1 cellular context compared by ENCODE assay signal in the genomic region with DNA sequence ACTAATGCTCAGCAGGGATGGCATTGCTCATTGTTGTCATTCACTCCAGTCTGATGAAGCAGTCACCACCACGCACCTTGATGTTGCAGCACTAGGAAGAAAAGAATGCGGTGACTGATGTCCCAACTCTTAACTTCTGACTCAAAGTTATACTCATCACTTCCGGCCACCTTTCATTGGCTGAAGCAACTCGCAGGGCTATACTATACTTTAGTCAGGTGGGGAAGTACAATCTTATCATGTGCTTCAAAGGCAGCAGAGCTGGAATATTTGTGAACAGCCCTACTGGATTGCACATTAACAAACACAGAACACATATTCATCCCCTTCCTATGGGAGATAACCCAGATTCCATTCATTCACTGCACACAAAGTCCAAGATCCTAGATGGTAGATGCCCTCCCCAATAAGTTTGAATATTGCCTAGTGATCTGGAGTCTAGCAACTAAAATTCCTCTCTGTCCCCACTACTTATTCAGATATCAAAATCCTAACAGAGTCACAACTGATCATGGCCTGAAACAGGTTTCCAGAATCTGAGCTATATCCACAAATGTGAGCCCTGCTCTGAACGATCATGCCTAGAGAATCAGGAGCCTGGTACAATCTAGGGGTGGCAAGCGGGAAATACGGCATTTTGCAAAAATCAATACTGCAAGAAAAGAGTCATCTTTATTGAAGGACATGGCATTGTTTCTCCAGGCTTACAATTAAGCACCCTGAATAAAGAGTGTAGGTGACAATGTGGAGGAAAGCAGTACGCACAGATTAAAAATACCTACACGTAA.
TF ChIP-seq lines count a peak whose summit lies in the region.

No MANE protein-coding gene starts in this region.

TF ChIP-seq in HepG2, 621 proteins besides CTCF, POLR2A, EP300 and RAD21 (continued from another document and continues in another):
- no peak for TF ChIP-seq TP53 (CRISPR knock-in tag; conservative IDR thresholded peaks at IDR 0.05)
- TF ChIP-seq PPARG (CRISPR knock-in tag; conservative IDR thresholded peaks at IDR 0.05), result peak; percentile 86
- TF ChIP-seq, protein P1, sequence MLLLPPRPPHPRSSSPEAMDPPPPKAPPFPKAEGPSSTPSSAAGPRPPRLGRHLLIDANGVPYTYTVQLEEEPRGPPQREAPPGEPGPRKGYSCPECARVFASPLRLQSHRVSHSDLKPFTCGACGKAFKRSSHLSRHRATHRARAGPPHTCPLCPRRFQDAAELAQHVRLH (CRISPR knock-in tag; IDR thresholded peaks at IDR 0.05; ENCODE audit: borderline replicate concordance, low read depth), result 0 out of 2 replicates have a peak, but pooled peaks have one; percentile 78
- peak; percentile 29; the same call in 1 of the 2 replicates for TF ChIP-seq GMEB2 (CRISPR knock-in tag; IDR thresholded peaks at IDR 0.05; ENCODE audit: low read depth)
- no peak for TF ChIP-seq ZNF460 (CRISPR knock-in tag; IDR thresholded peaks at IDR 0.05; ENCODE audit: borderline replicate concordance)
- TF ChIP-seq STAT5B (CRISPR knock-in tag; IDR thresholded peaks at IDR 0.05), result no peak
- TF ChIP-seq ZNF660 (CRISPR knock-in tag; IDR thresholded peaks at IDR 0.05; ENCODE audit: borderline replicate concordance, low read depth), result no peak
- no peak for TF ChIP-seq ZFY (CRISPR knock-in tag; IDR thresholded peaks at IDR 0.05)
- TF ChIP-seq ELF4 (CRISPR knock-in tag; IDR thresholded peaks at IDR 0.05; ENCODE audit: borderline replicate concordance), result no peak
- no peak for TF ChIP-seq EEA1 (CRISPR knock-in tag; IDR thresholded peaks at IDR 0.05; ENCODE audit: borderline replicate concordance)
- TF ChIP-seq NFYB (CRISPR knock-in tag; IDR thresholded peaks at IDR 0.05), result peak; percentile 78
- peak; percentile 75; the same call in 1 of the 2 replicates for TF ChIP-seq SIN3A (IDR thresholded peaks at IDR 0.05; ENCODE audit: borderline replicate concordance, low read depth, low read length)
- TF ChIP-seq ZNF17 (CRISPR knock-in tag; IDR thresholded peaks at IDR 0.05), result no peak
- no peak for TF ChIP-seq ZNF547 (CRISPR knock-in tag; IDR thresholded peaks at IDR 0.05)
- no peak for TF ChIP-seq ELK4 (CRISPR knock-in tag; IDR thresholded peaks at IDR 0.05; ENCODE audit: borderline replicate concordance)
- TF ChIP-seq HBP1 (CRISPR knock-in tag; IDR thresholded peaks at IDR 0.05; ENCODE audit: low read depth), result 0 out of 2 replicates have a peak, but pooled peaks have one; percentile 23
- TF ChIP-seq STAG1 (CRISPR knock-in tag; IDR thresholded peaks at IDR 0.05), result peak; percentile 43; the same call in 1 of the 2 replicates
- 0 out of 2 replicates have a peak, but pooled peaks have one; percentile 59 for TF ChIP-seq MYNN (CRISPR knock-in tag; IDR thresholded peaks at IDR 0.05; ENCODE audit: low read depth)
- no peak for TF ChIP-seq ZNF720 (CRISPR knock-in tag; IDR thresholded peaks at IDR 0.05)
- TF ChIP-seq ZSCAN22 (CRISPR knock-in tag; IDR thresholded peaks at IDR 0.05), result no peak
- peak; percentile 88 for TF ChIP-seq ZNF280D (CRISPR knock-in tag; IDR thresholded peaks at IDR 0.05)
- peak; percentile 49; the same call in 1 of the 2 replicates for TF ChIP-seq ATF7 (IDR thresholded peaks at IDR 0.05)
- TF ChIP-seq ATF7 (CRISPR knock-in tag; IDR thresholded peaks at IDR 0.05), result no peak
- no peak; the same call in 1 of the 2 replicates for TF ChIP-seq SP4 (CRISPR knock-in tag; IDR thresholded peaks at IDR 0.05)
- TF ChIP-seq ZNF329 (CRISPR knock-in tag; IDR thresholded peaks at IDR 0.05; ENCODE audit: low read depth), result no peak
- TF ChIP-seq, protein P2, sequence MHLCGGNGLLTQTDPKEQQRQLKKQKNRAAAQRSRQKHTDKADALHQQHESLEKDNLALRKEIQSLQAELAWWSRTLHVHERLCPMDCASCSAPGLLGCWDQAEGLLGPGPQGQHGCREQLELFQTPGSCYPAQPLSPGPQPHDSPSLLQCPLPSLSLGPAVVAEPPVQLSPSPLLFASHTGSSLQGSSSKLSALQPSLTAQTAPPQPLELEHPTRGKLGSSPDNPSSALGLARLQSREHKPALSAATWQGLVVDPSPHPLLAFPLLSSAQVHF (CRISPR knock-in tag; IDR thresholded peaks at IDR 0.05), result no peak
- no peak for TF ChIP-seq ZC3H4 (CRISPR knock-in tag; IDR thresholded peaks at IDR 0.05; ENCODE audit: borderline replicate concordance)
- no peak for TF ChIP-seq ZNF576 (CRISPR knock-in tag; IDR thresholded peaks at IDR 0.05)
- no peak for TF ChIP-seq REXO4 (CRISPR knock-in tag; IDR thresholded peaks at IDR 0.05; ENCODE audit: borderline replicate concordance)
- peak; percentile 91; the same call in 1 of the 2 replicates for TF ChIP-seq ZNF292 (CRISPR knock-in tag; IDR thresholded peaks at IDR 0.05; ENCODE audit: borderline replicate concordance, low read depth)
- TF ChIP-seq ZNF326 (CRISPR knock-in tag; IDR thresholded peaks at IDR 0.05; ENCODE audit: borderline replicate concordance), result no peak
- no peak for TF ChIP-seq ISX (CRISPR knock-in tag; conservative IDR thresholded peaks at IDR 0.05)
- TF ChIP-seq CENPBD1 (CRISPR knock-in tag; IDR thresholded peaks at IDR 0.05; ENCODE audit: borderline replicate concordance, low read depth), result no peak
- no peak for TF ChIP-seq MAFG (CRISPR knock-in tag; IDR thresholded peaks at IDR 0.05)
- no peak; the same call in 1 of the 2 replicates for TF ChIP-seq STAT6 (CRISPR knock-in tag; IDR thresholded peaks at IDR 0.05; ENCODE audit: borderline replicate concordance)
- no peak for TF ChIP-seq FIP1L1 (IDR thresholded peaks at IDR 0.05; ENCODE audit: borderline replicate concordance, insufficient read depth, low read depth, low read length)
- TF ChIP-seq REL (CRISPR knock-in tag; conservative IDR thresholded peaks at IDR 0.05), result no peak
- TF ChIP-seq RFX3 (CRISPR knock-in tag; IDR thresholded peaks at IDR 0.05), result 0 out of 2 replicates have a peak, but pooled peaks have one; percentile 6
- no peak; the same call in 1 of the 2 replicates for TF ChIP-seq HOXA5 (CRISPR knock-in tag; IDR thresholded peaks at IDR 0.05)
- peak; percentile 71 for TF ChIP-seq POGZ (CRISPR knock-in tag; IDR thresholded peaks at IDR 0.05)
- no peak for TF ChIP-seq SRF (IDR thresholded peaks at IDR 0.05; ENCODE audit: low read depth, low read length)
- TF ChIP-seq MZF1 (CRISPR knock-in tag; IDR thresholded peaks at IDR 0.05; ENCODE audit: borderline replicate concordance), result no peak
- TF ChIP-seq, protein P3, sequence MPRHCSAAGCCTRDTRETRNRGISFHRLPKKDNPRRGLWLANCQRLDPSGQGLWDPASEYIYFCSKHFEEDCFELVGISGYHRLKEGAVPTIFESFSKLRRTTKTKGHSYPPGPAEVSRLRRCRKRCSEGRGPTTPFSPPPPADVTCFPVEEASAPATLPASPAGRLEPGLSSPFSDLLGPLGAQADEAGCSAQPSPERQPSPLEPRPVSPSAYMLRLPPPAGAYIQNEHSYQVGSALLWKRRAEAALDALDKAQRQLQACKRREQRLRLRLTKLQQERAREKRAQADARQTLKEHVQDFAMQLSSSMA (CRISPR knock-in tag; IDR thresholded peaks at IDR 0.05), result no peak
- TF ChIP-seq HNRNPH1 (optimal IDR thresholded peaks at IDR 0.05; ENCODE audit: low read depth, low read length), result no peak
- peak; percentile 62 for TF ChIP-seq MNT (IDR thresholded peaks at IDR 0.05)
- 0 out of 2 replicates have a peak, but pooled peaks have one; percentile 68 for TF ChIP-seq MBD4 (IDR thresholded peaks at IDR 0.05; ENCODE audit: borderline replicate concordance, low read length)
